Comparison of ENCODE assay signal across 17 cellular contexts in the genomic region with DNA sequence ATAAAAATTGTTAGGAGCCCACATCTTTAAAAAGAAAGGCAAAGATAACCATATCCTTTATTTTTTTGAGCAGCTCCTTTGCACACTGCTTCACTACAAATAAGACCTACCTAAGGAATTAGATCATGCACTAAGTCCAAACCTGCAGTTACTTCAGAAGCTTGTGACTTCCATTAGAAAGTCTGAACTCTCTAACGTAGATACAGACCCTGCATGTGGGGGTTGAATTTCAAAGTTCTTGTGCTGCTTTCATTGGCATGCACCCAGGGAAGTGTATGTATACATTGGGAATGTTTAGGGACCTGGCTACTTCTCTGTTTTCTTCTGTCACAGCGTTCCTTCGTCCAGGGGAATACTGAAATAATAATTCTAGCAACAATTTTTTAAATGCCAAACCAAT. TPM values are rescaled to one million over a fixed set of nuclear protein-coding genes. Genes with fewer than 3 reads are reported as not detected.
"Had no signal": no experiment of that assay in that cellular context is flagged by ENCODE, and none has a peak within 500 bp of the region (broad histone marks: within the 10 kb centered on the region; RNA-seq: fewer than 3 reads in every experiment).

No MANE protein-coding gene starts in this region.

- ATAC-seq: left colon; lower lobe of right lung; natural killer cell treated with Interleukin-12 subunit alpha and Interleukin-12 subunit beta and Interleukin-15 and Interleukin-18, amount 100 ng/mL, for 72 hours; stimulated activated naive B cell treated with anti-CD40 and anti-IgM and Interleukin-4, amounts not matched to agents 10 μg/mL and 1 μg/mL and 100 μg/mL, for 72 hours; T-cell had no signal

- H3K27ac ChIP-seq: lower lobe of right lung, thyroid gland had no signal

- H3K27ac Mint-ChIP-seq: activated CD4-positive, alpha-beta memory T cell treated with anti-CD3 and anti-CD28 coated beads, Interleukin-2, amount 10 ng/mL, durations not matched to agents 7 days and 5 days; activated naive CD4-positive, alpha-beta T cell treated with anti-CD3 and anti-CD28 coated beads, Interleukin-2, amount 10 ng/mL, durations not matched to agents 7 days and 5 days; activated T-helper 2 cell treated with anti-CD3 and anti-CD28 coated beads, Interferon-gamma antibody, Interleukin-2, Interleukin-4, amounts not matched to agents 10 μg/mL and 5 μg/mL and 100 μg/mL, durations not matched to agents 14 hours and 24 hours and 36 hours; natural killer cell treated with Interleukin-12 subunit alpha and Interleukin-12 subunit beta and Interleukin-15 and Interleukin-18, amount 100 ng/mL, for 72 hours; stimulated activated naive B cell treated with anti-CD40 and anti-IgM and Interleukin-4, amounts not matched to agents 10 μg/mL and 1 μg/mL and 100 μg/mL, for 72 hours; T-cell had no signal

- H3K27me3 Mint-ChIP-seq: natural killer cell treated with Interleukin-12 subunit alpha and Interleukin-12 subunit beta and Interleukin-15 and Interleukin-18, amount 100 ng/mL, for 72 hours had no signal

- FAIRE-seq: colon, islet of Langerhans had no signal

- H3K36me3 Mint-ChIP-seq: activated naive CD4-positive, alpha-beta T cell treated with anti-CD3 and anti-CD28 coated beads, Interleukin-2, amount 10 ng/mL, durations not matched to agents 7 days and 5 days; natural killer cell treated with Interleukin-12 subunit alpha and Interleukin-12 subunit beta and Interleukin-15 and Interleukin-18, amount 100 ng/mL, for 72 hours; stimulated activated naive B cell treated with anti-CD40 and anti-IgM and Interleukin-4, amounts not matched to agents 10 μg/mL and 1 μg/mL and 100 μg/mL, for 72 hours; T-cell had no signal

- H3K36me3 ChIP-seq: lower lobe of right lung, thyroid gland had no signal

- H3K4me3 Mint-ChIP-seq: activated CD4-positive, alpha-beta memory T cell treated with anti-CD3 and anti-CD28 coated beads, Interleukin-2, amount 10 ng/mL, durations not matched to agents 7 days and 5 days; activated naive CD4-positive, alpha-beta T cell treated with anti-CD3 and anti-CD28 coated beads, Interleukin-2, amount 10 ng/mL, durations not matched to agents 7 days and 5 days; natural killer cell treated with Interleukin-12 subunit alpha and Interleukin-12 subunit beta and Interleukin-15 and Interleukin-18, amount 100 ng/mL, for 72 hours; stimulated activated naive B cell treated with anti-CD40 and anti-IgM and Interleukin-4, amounts not matched to agents 10 μg/mL and 1 μg/mL and 100 μg/mL, for 72 hours; T-cell had no signal

- H3K9me3 ChIP-seq: lower lobe of right lung, SK-N-SH, thyroid gland had no signal

- H3K9me3 Mint-ChIP-seq: activated CD4-positive, alpha-beta memory T cell treated with anti-CD3 and anti-CD28 coated beads, Interleukin-2, amount 10 ng/mL, durations not matched to agents 7 days and 5 days; activated naive CD4-positive, alpha-beta T cell treated with anti-CD3 and anti-CD28 coated beads, Interleukin-2, amount 10 ng/mL, durations not matched to agents 7 days and 5 days; activated T-helper 2 cell treated with anti-CD3 and anti-CD28 coated beads, Interferon-gamma antibody, Interleukin-2, Interleukin-4, amounts not matched to agents 10 μg/mL and 5 μg/mL and 100 μg/mL, durations not matched to agents 14 hours and 24 hours and 36 hours; natural killer cell treated with Interleukin-12 subunit alpha and Interleukin-12 subunit beta and Interleukin-15 and Interleukin-18, amount 100 ng/mL, for 72 hours; stimulated activated naive B cell treated with anti-CD40 and anti-IgM and Interleukin-4, amounts not matched to agents 10 μg/mL and 1 μg/mL and 100 μg/mL, for 72 hours; T-cell had no signal

- H3K4me1 Mint-ChIP-seq: activated CD4-positive, alpha-beta memory T cell treated with anti-CD3 and anti-CD28 coated beads, Interleukin-2, amount 10 ng/mL, durations not matched to agents 7 days and 5 days; activated naive CD4-positive, alpha-beta T cell treated with anti-CD3 and anti-CD28 coated beads, Interleukin-2, amount 10 ng/mL, durations not matched to agents 7 days and 5 days; stimulated activated naive B cell treated with anti-CD40 and anti-IgM and Interleukin-4, amounts not matched to agents 10 μg/mL and 1 μg/mL and 100 μg/mL, for 72 hours; T-cell had no signal

- DNase-seq: activated CD4-positive, alpha-beta memory T cell treated with anti-CD3 and anti-CD28 coated beads, Interleukin-2, amount 10 ng/mL, durations not matched to agents 7 days and 5 days; activated CD4-positive, alpha-beta T cell treated with anti-CD3 and anti-CD28 coated beads for 48 hours; activated CD4-positive, CD25-positive, alpha-beta regulatory T cell; activated naive CD4-positive, alpha-beta T cell treated with anti-CD3 and anti-CD28 coated beads, Interleukin-2, amount 10 ng/mL, durations not matched to agents 7 days and 5 days; activated T-cell treated with anti-CD3 and anti-CD28 coated beads, Interleukin-2, amount 50 U/mL, for 1 hour; erythroblast; left colon; lower lobe of right lung; nucleus accumbens; SK-N-SH; stimulated activated naive B cell treated with anti-CD40 and anti-IgM and Interleukin-4, amounts not matched to agents 10 μg/mL and 1 μg/mL and 100 μg/mL, for 72 hours; T-cell; thyroid gland had no signal

- H3K4me3 ChIP-seq: lower lobe of right lung, thyroid gland had no signal

- H3K27me3 ChIP-seq: thyroid gland had no signal

RNA-seq across cellular contexts. Expression of gene SCHIP1, which starts 36.2 kb away (rescaled TPM):
- total RNA-seq: natural killer cell treated with Interleukin-12 subunit alpha and Interleukin-12 subunit beta and Interleukin-15 and Interleukin-18, amount 100 ng/mL, for 72 hours had no signal
